ENCODE assay signal across 13 cellular contexts in genomic region chr2:132009177-132009873, GRCh38.
DNase-seq lines count a peak whose midpoint lies in the region; ATAC-seq and TF ChIP-seq lines count a peak whose summit lies in the region.
"Had no signal": no experiment of that assay in that cellular context is flagged by ENCODE, and none has a peak within 500 bp of the region (broad histone marks: within the 10 kb centered on the region; RNA-seq: fewer than 3 reads in every experiment).

No MANE protein-coding gene starts in this region.

- DNase-seq in activated CD4-positive, alpha-beta memory T cell treated with anti-CD3 and anti-CD28 coated beads, Interleukin-2, amount 10 ng/mL, durations not matched to agents 7 days and 5 days, result no peak
- no peak for DNase-seq in activated CD4-positive, alpha-beta memory T cell treated with anti-CD3 and anti-CD28 coated beads for 36 hours
- DNase-seq in dorsolateral prefrontal cortex, result no peak
- no peak for DNase-seq in tibial artery
- no peak for DNase-seq in stimulated activated naive CD4-positive, alpha-beta T cell (lab: John Stamatoyannopoulos, UW)
- DNase-seq: 8988T; activated CD8-positive, alpha-beta memory T cell treated with anti-CD3 and anti-CD28 coated beads, Interleukin-2, amount 50 U/mL, for 48 hours; NCI-H226; stimulated activated naive CD4-positive, alpha-beta T cell treated with Interleukin-2 at 50 U/mL for 16 hours had no signal

- H3K27me3 Mint-ChIP-seq in activated CD4-positive, alpha-beta memory T cell treated with anti-CD3 and anti-CD28 coated beads, Interleukin-2, amount 10 ng/mL, durations not matched to agents 7 days and 5 days, result peaks cover 26% of the 10 kb centered on the region
- H3K27me3 Mint-ChIP-seq in activated CD4-positive, alpha-beta memory T cell treated with anti-CD3 and anti-CD28 coated beads for 36 hours, result peaks cover 38% of the 10 kb centered on the region

- CTCF ChIA-PET in activated CD4-positive, alpha-beta memory T cell treated with anti-CD3 and anti-CD28 coated beads, Interleukin-2, amount 10 ng/mL, durations not matched to agents 7 days and 5 days (lab: Charles Lee), result no interaction called here
- CTCF ChIA-PET in activated CD4-positive, alpha-beta memory T cell treated with anti-CD3 and anti-CD28 coated beads for 36 hours (lab: Charles Lee), result no interaction called here

- peaks cover 0 to 42% (median 5%) of the 10 kb centered on the region in 45 donors for H3K27me3 ChIP-seq in dorsolateral prefrontal cortex
- H3K27me3 ChIP-seq in tibial artery, result peaks cover 0 to 8% of the 10 kb centered on the region in 2 donors

- H3K9me3 ChIP-seq in mesodermal cell (ENCODE audit: control insufficient read depth, low read length) (no peaks in the 10 kb centered on the region), tibial artery (no peaks in the 10 kb centered on the region)
- H3K9me3 ChIP-seq: neutrophil had no signal

- no peaks in the 10 kb centered on the region for H3K4me1 Mint-ChIP-seq in activated CD4-positive, alpha-beta memory T cell treated with anti-CD3 and anti-CD28 coated beads, Interleukin-2, amount 10 ng/mL, durations not matched to agents 7 days and 5 days
- no peaks in the 10 kb centered on the region for H3K4me1 Mint-ChIP-seq in activated CD4-positive, alpha-beta memory T cell treated with anti-CD3 and anti-CD28 coated beads for 36 hours (ENCODE audit: low read depth)

- H3K27ac ChIP-seq in dorsolateral prefrontal cortex (no peak overlapping the region), mesodermal cell (ENCODE audit: low read depth, low read length, severe bottlenecking) (no peak overlapping the region), tibial artery (no peak overlapping the region)
- H3K27ac ChIP-seq: neutrophil had no signal

- peak overlapping the region; percentile 11 for H3K4me3 Mint-ChIP-seq in activated CD4-positive, alpha-beta memory T cell treated with anti-CD3 and anti-CD28 coated beads, Interleukin-2, amount 10 ng/mL, durations not matched to agents 7 days and 5 days
- no peak overlapping the region for H3K4me3 Mint-ChIP-seq in activated CD4-positive, alpha-beta memory T cell treated with anti-CD3 and anti-CD28 coated beads for 36 hours

- no peak for TF ChIP-seq CTCF in dorsolateral prefrontal cortex (IDR thresholded peaks at IDR 0.05 in 54 of 56, conservative IDR thresholded peaks at IDR 0.05 in 2 of 56; ENCODE audit: low read depth in 1 of 56, partially characterized antibody in 56 of 56)
- no peak for TF ChIP-seq CTCF in tibial artery (IDR thresholded peaks at IDR 0.05)

- POLR2A ChIA-PET in activated CD4-positive, alpha-beta memory T cell treated with anti-CD3 and anti-CD28 coated beads, Interleukin-2, amount 10 ng/mL, durations not matched to agents 7 days and 5 days (lab: Charles Lee), result no interaction called here
- POLR2A ChIA-PET in activated CD4-positive, alpha-beta memory T cell treated with anti-CD3 and anti-CD28 coated beads for 36 hours (lab: Charles Lee), result no interaction called here

- 12 to 76% methylated on average over 1 to 10 of the region's 13 CpGs for WGBS in mesodermal cell (ENCODE audit: insufficient coverage in 2 of 2), 2 experiments

- no peaks in the 10 kb centered on the region for H3K36me3 ChIP-seq in mesodermal cell (ENCODE audit: control insufficient read depth, insufficient read depth, low read length)
- no peaks in the 10 kb centered on the region for H3K36me3 ChIP-seq in tibial artery
- H3K36me3 ChIP-seq: neutrophil had no signal

- no peaks in the 10 kb centered on the region for H3K9me3 Mint-ChIP-seq in activated CD4-positive, alpha-beta memory T cell treated with anti-CD3 and anti-CD28 coated beads, Interleukin-2, amount 10 ng/mL, durations not matched to agents 7 days and 5 days
- H3K9me3 Mint-ChIP-seq in activated CD4-positive, alpha-beta memory T cell treated with anti-CD3 and anti-CD28 coated beads for 36 hours, result peaks cover 7% of the 10 kb centered on the region

- H3K4me1 ChIP-seq in mesodermal cell (ENCODE audit: control insufficient read depth, insufficient read depth, low read length, poor library complexity, severe bottlenecking) (no peaks in the 10 kb centered on the region), tibial artery (peaks cover 0 to 8% (median 6%) of the 10 kb centered on the region in 4 donors)

- intact Hi-C loops in activated CD4-positive, alpha-beta memory T cell treated with anti-CD3 and anti-CD28 coated beads for 36 hours (cut with micrococcal nuclease), result no loop called here
- intact Hi-C loops in dorsolateral prefrontal cortex (cut with DNase I) (no loop called here), tibial artery (cut with DNase I; ENCODE audit: low total_unique reads) (no loop called here)

- H3K27ac Mint-ChIP-seq in activated CD4-positive, alpha-beta memory T cell treated with anti-CD3 and anti-CD28 coated beads, Interleukin-2, amount 10 ng/mL, durations not matched to agents 7 days and 5 days, result no peak overlapping the region
- no peak overlapping the region for H3K27ac Mint-ChIP-seq in activated CD4-positive, alpha-beta memory T cell treated with anti-CD3 and anti-CD28 coated beads for 36 hours

- H3K4me3 ChIP-seq in dorsolateral prefrontal cortex (peak overlapping the region in 57 of 59 donors; percentile 8 to 68 (median 51)), mesodermal cell (ENCODE audit: extremely low read depth, insufficient read depth, low read length, poor library complexity, severe bottlenecking) (peak overlapping the region; percentile 42), tibial artery (peak overlapping the region; percentile 6 to 32)

- H3K36me3 Mint-ChIP-seq in activated CD4-positive, alpha-beta memory T cell treated with anti-CD3 and anti-CD28 coated beads, Interleukin-2, amount 10 ng/mL, durations not matched to agents 7 days and 5 days (ENCODE audit: low read depth), result no peaks in the 10 kb centered on the region
- H3K36me3 Mint-ChIP-seq in activated CD4-positive, alpha-beta memory T cell treated with anti-CD3 and anti-CD28 coated beads for 36 hours, result peaks cover 1% of the 10 kb centered on the region

- ATAC-seq in GM21381 (IDR thresholded peaks at IDR 0.05; ENCODE audit: unreplicated experiment) (no peak), HG02884 (IDR thresholded peaks at IDR 0.05; ENCODE audit: unreplicated experiment) (no peak)
